Comparison of ENCODE assay signal across 21 cellular contexts in genomic region chr5:163293836-163294235, GRCh38.
DNase-seq lines count a peak whose midpoint lies in the region; ATAC-seq, FAIRE-seq and TF ChIP-seq lines count a peak whose summit lies in the region.
"Had no signal": no experiment of that assay in that cellular context is flagged by ENCODE, and none has a peak within 500 bp of the region (broad histone marks: within the 10 kb centered on the region; RNA-seq: fewer than 3 reads in every experiment).

No MANE protein-coding gene starts in this region.

- no peak for TF ChIP-seq POLR2A in HepG2 (IDR thresholded peaks at IDR 0.05; ENCODE audit: insufficient read depth in 1 of 2, low read depth in 2 of 2, low read length in 2 of 2)
- TF ChIP-seq POLR2A in right lobe of liver (IDR thresholded peaks at IDR 0.05): no peak
- no peak for TF ChIP-seq POLR2A in IMR-90 (IDR thresholded peaks at IDR 0.05; ENCODE audit: low read depth, low read length)
- no peak for TF ChIP-seq POLR2A in H1 (IDR thresholded peaks at IDR 0.05; ENCODE audit: control extremely low read depth in 1 of 2, low read depth in 2 of 2, low read length in 2 of 2)

- no peak for ATAC-seq in HepG2
- no peak for ATAC-seq in right lobe of liver
- no peak for ATAC-seq in IMR-90 (ENCODE audit: low read depth)
- ATAC-seq: CD8-positive, alpha-beta T cell had no signal

- CTCF ChIA-PET in HepG2 (lab: Yijun Ruan, JAX; ENCODE audit: low intra/inter-chr PET ratio, low total read pairs) (no interaction called here), IMR-90 (lab: Yijun Ruan, JAX) (no interaction called here), H1 (lab: Charles Lee; ENCODE audit: partially characterized antibody) (interaction anchor here (0.6 to 2.7 kb wide), 5 partner anchors 12 to 118 kb away, joined by 3 to 16 read pairs (median 4); no protein-coding TSS in a partner anchor)

- H4K5ac ChIP-seq in IMR-90 (ENCODE audit: low read depth, low read length) (no peak overlapping the region), H1 (ENCODE audit: insufficient read length, low read depth, low read length) (no peak overlapping the region)

- H2BK15ac ChIP-seq in IMR-90 (ENCODE audit: low read depth, low read length) (no peak overlapping the region), H1 (ENCODE audit: low read length) (no peak overlapping the region)

- dilution Hi-C loops in IMR-90 (cut with HindIII; ENCODE audit: low sequenced_read_pairs, unreplicated experiment): no loop called here

- TF ChIP-seq RAD21 in HepG2 (CRISPR knock-in tag; IDR thresholded peaks at IDR 0.05): no peak
- no peak for TF ChIP-seq RAD21 in IMR-90 (IDR thresholded peaks at IDR 0.05; ENCODE audit: low read length)
- TF ChIP-seq RAD21 in H1 (IDR thresholded peaks at IDR 0.05 in 1 of 2, conservative IDR thresholded peaks at IDR 0.05 in 1 of 2; ENCODE audit: low read depth in 2 of 2, low read length in 2 of 2): no peak

- H3K36me3 ChIP-seq in HepG2 (replicated peaks in 1 of 2; ENCODE audit: control insufficient read depth in 1 of 2, insufficient read depth in 2 of 2, low read length in 2 of 2) (no peaks in the 10 kb centered on the region), right lobe of liver (no peaks in the 10 kb centered on the region), IMR-90 (ENCODE audit: control insufficient read depth, insufficient read depth, low read length) (no peaks in the 10 kb centered on the region), H1 (ENCODE audit: control insufficient read depth in 2 of 4, insufficient read depth in 4 of 4, low read length in 3 of 4) (no peaks in the 10 kb centered on the region)
- H3K36me3 ChIP-seq: BLaER1 treated with 17β-estradiol and CSF1 and Interleukin-3, amounts not matched to agents 10 nM and 100 nM had no signal

- in situ Hi-C loops in HepG2 (cut with HindIII; ENCODE audit: extremely low pct_ligation_motif_present, low pct_unique_long_range_greater_than_20kb) (no loop called here), IMR-90 (cut with MboI; ENCODE audit: low sequenced_read_pairs) (no loop called here)

- no peak overlapping the region for H2BK12ac ChIP-seq in H1 (ENCODE audit: low read depth, low read length)

- intact Hi-C loops in HepG2 (cut with micrococcal nuclease; ENCODE audit: unreplicated experiment): no loop called here
- intact Hi-C loops in right lobe of liver (cut with DNase I): no loop called here
- intact Hi-C loops in IMR-90 (cut with micrococcal nuclease): no loop called here

- no peak overlapping the region for H2BK20ac ChIP-seq in IMR-90 (ENCODE audit: low read depth, low read length)
- H2BK20ac ChIP-seq in H1 (ENCODE audit: low read length): no peak overlapping the region

- H3K4me3 ChIP-seq in HepG2 (replicated peaks in 1 of 3; ENCODE audit: insufficient read depth in 1 of 3, low read depth in 2 of 3, low read length in 3 of 3) (no peak overlapping the region), right lobe of liver (no peak overlapping the region), IMR-90 (ENCODE audit: insufficient read depth, low read depth, low read length) (no peak overlapping the region), H1 (ENCODE audit: extremely low read depth in 1 of 4, insufficient read depth in 2 of 4, low read depth in 3 of 4, low read length in 4 of 4) (no peak overlapping the region)
- H3K4me3 ChIP-seq: BLaER1 treated with 17β-estradiol and CSF1 and Interleukin-3, amounts not matched to agents 10 nM and 100 nM had no signal

- H2AFZ ChIP-seq in HepG2 (ENCODE audit: low read length): no peak overlapping the region
- H2AFZ ChIP-seq in IMR-90 (replicated peaks; ENCODE audit: low read length, poor library complexity): no peak overlapping the region
- no peak overlapping the region for H2AFZ ChIP-seq in H1 (ENCODE audit: low read length)

- H3K79me1 ChIP-seq in IMR-90 (ENCODE audit: low read depth in 1 of 2, low read length in 2 of 2) (no peaks in the 10 kb centered on the region), H1 (ENCODE audit: low read depth, low read length) (no peaks in the 10 kb centered on the region)

- H3K9me1 ChIP-seq in IMR-90 (ENCODE audit: insufficient read depth, low read length): no peaks in the 10 kb centered on the region

- H3K23me2 ChIP-seq in H1 (ENCODE audit: low read depth, low read length): no peaks in the 10 kb centered on the region

- H4K91ac ChIP-seq in IMR-90 (ENCODE audit: insufficient read depth, low read depth, low read length) (no peak overlapping the region), H1 (replicated peaks; ENCODE audit: insufficient read length, low read length) (no peak overlapping the region)

- H2AK9ac ChIP-seq in IMR-90 (replicated peaks; ENCODE audit: low read depth, low read length, poor library complexity): no peak overlapping the region

- H4K20me1 ChIP-seq in HepG2 (ENCODE audit: insufficient read depth, low read length): no peaks in the 10 kb centered on the region
- no peaks in the 10 kb centered on the region for H4K20me1 ChIP-seq in IMR-90 (ENCODE audit: insufficient read depth, low read length)
- no peaks in the 10 kb centered on the region for H4K20me1 ChIP-seq in H1 (replicated peaks in 1 of 2; ENCODE audit: control insufficient read depth in 1 of 2, insufficient read depth in 2 of 2, low read length in 2 of 2)
- H4K20me1 ChIP-seq: BLaER1 treated with 17β-estradiol and CSF1 and Interleukin-3, amounts not matched to agents 10 nM and 100 nM had no signal

- no peak overlapping the region for H3K9ac ChIP-seq in HepG2 (ENCODE audit: insufficient read depth, low read depth, low read length)
- no peak overlapping the region for H3K9ac ChIP-seq in IMR-90 (ENCODE audit: low read depth, low read length)
- H3K9ac ChIP-seq in H1 (replicated peaks in 1 of 4; ENCODE audit: extremely low read depth in 1 of 4, low read depth in 3 of 4, low read length in 3 of 4): no peak overlapping the region
- H3K9ac ChIP-seq: BLaER1 treated with 17β-estradiol and CSF1 and Interleukin-3, amounts not matched to agents 10 nM and 100 nM had no signal

- H2BK120ac ChIP-seq in IMR-90 (ENCODE audit: low read depth, low read length) (no peak overlapping the region), H1 (replicated peaks; ENCODE audit: low read depth, low read length) (no peak overlapping the region)

- POLR2A ChIA-PET in HepG2 (lab: Yijun Ruan, JAX): no interaction called here
- POLR2A ChIA-PET in IMR-90 (lab: Charles Lee; ENCODE audit: unreplicated experiment): no interaction called here
- POLR2A ChIA-PET in H1 (lab: Charles Lee; ENCODE audit: partially characterized antibody): interaction anchor here (0.7 kb wide), 1 partner anchor 8 kb away, joined by 3 read pairs; no protein-coding TSS in a partner anchor

- no peak overlapping the region for H3K4ac ChIP-seq in IMR-90 (ENCODE audit: low read depth, low read length)
- no peak overlapping the region for H3K4ac ChIP-seq in H1 (replicated peaks; ENCODE audit: insufficient read length, low read depth, low read length)

- H2BK5ac ChIP-seq in IMR-90 (ENCODE audit: low read depth, low read length, poor library complexity, severe bottlenecking): no peak overlapping the region
- H2BK5ac ChIP-seq in H1 (ENCODE audit: low read depth, low read length): no peak overlapping the region

- 0% methylated on average over 1 of the region's 1 CpG for WGBS in HepG2 (ENCODE audit: low lambda C conversion rate)
- WGBS in right lobe of liver (ENCODE audit: insufficient coverage, low coverage, low lambda C conversion rate, missing lambda C conversion rate): 71% methylated on average over 1 of the region's 1 CpG
- WGBS in IMR-90 (ENCODE audit: extremely low coverage in 2 of 2, insufficient read length in 1 of 2), 2 experiments: no CpG with 5 or more reads among the region's 1 CpG
- 92% methylated on average over 1 of the region's 1 CpG; no CpG with 5 or more reads in 1 of the 2 experiments for WGBS in H1 (ENCODE audit: extremely low coverage in 1 of 2, insufficient coverage in 1 of 2, insufficient read length in 1 of 2, insufficient replicate concordance in 2 of 2, low coverage in 1 of 2, low lambda C conversion rate in 2 of 2, missing lambda C conversion rate in 1 of 2), 2 experiments

- H3K27me3 ChIP-seq in HepG2 (ENCODE audit: control insufficient read depth in 1 of 2, insufficient read depth in 2 of 2, low read length in 2 of 2): no peaks in the 10 kb centered on the region
- H3K27me3 ChIP-seq in right lobe of liver: no peaks in the 10 kb centered on the region
- no peaks in the 10 kb centered on the region for H3K27me3 ChIP-seq in IMR-90 (ENCODE audit: control insufficient read depth, insufficient read depth, low read length)
- no peaks in the 10 kb centered on the region for H3K27me3 ChIP-seq in H1 (replicated peaks in 1 of 4; ENCODE audit: control insufficient read depth in 3 of 4, extremely low read depth in 1 of 4, insufficient read depth in 3 of 4, low read length in 3 of 4)
- H3K27me3 ChIP-seq: BLaER1 treated with 17β-estradiol and CSF1 and Interleukin-3, amounts not matched to agents 10 nM and 100 nM had no signal

- BruUV-seq in HepG2 (replicated peaks; lab: Mats Ljungman, UMichigan): no TSS peak
- BruUV-seq in IMR-90 (replicated peaks; lab: Mats Ljungman, UMichigan): no TSS peak

- no peak overlapping the region for H3K18ac ChIP-seq in IMR-90 (ENCODE audit: low read depth, low read length)
- no peak overlapping the region for H3K18ac ChIP-seq in H1 (ENCODE audit: extremely low read depth, low read length)

- H3K27ac ChIP-seq in HepG2 (ENCODE audit: extremely low read length, insufficient read depth, low read length): no peak overlapping the region
- no peak overlapping the region for H3K27ac ChIP-seq in right lobe of liver
- H3K27ac ChIP-seq in IMR-90 (ENCODE audit: insufficient read depth, low read length): no peak overlapping the region
- H3K27ac ChIP-seq in H1 (ENCODE audit: low read depth, low read length): no peak overlapping the region
- H3K27ac ChIP-seq: BLaER1 treated with 17β-estradiol and CSF1 and Interleukin-3, amounts not matched to agents 10 nM and 100 nM; C4-2B had no signal

- H3K9me3 ChIP-seq in HepG2 (ENCODE audit: low read length) (no peaks in the 10 kb centered on the region), right lobe of liver (no peaks in the 10 kb centered on the region), IMR-90 (ENCODE audit: control insufficient read depth, insufficient read depth, low read length) (0 out of 2 replicates have a peak, but pooled peaks cover 2% of the 10 kb centered on the region), H1 (ENCODE audit: insufficient read depth in 2 of 2, low read depth in 1 of 2, low read length in 1 of 2) (no peaks in the 10 kb centered on the region)
- H3K9me3 ChIP-seq: BLaER1 treated with 17β-estradiol and CSF1 and Interleukin-3, amounts not matched to agents 10 nM and 100 nM; Caco-2 had no signal

- no peak overlapping the region for H3K4me2 ChIP-seq in HepG2 (ENCODE audit: low read depth, low read length)
- no peak overlapping the region for H3K4me2 ChIP-seq in IMR-90 (ENCODE audit: low read depth, low read length)
- no peak overlapping the region for H3K4me2 ChIP-seq in H1 (ENCODE audit: insufficient read depth in 1 of 2, low read depth in 2 of 2, low read length in 2 of 2)
- H3K4me2 ChIP-seq: BLaER1 treated with 17β-estradiol and CSF1 and Interleukin-3, amounts not matched to agents 10 nM and 100 nM had no signal

- H3K14ac ChIP-seq in IMR-90 (replicated peaks; ENCODE audit: low read depth, low read length) (no peak overlapping the region), H1 (ENCODE audit: insufficient read length) (no peak overlapping the region)

- H3K23ac ChIP-seq in IMR-90 (ENCODE audit: low read depth, low read length): no peak overlapping the region
- H3K23ac ChIP-seq in H1 (ENCODE audit: insufficient read length): no peak overlapping the region

- H4K8ac ChIP-seq in IMR-90 (ENCODE audit: low read depth in 2 of 2, low read length in 2 of 2) (no peak overlapping the region), H1 (ENCODE audit: extremely low read depth, insufficient read depth, low read length) (no peak overlapping the region)

- FAIRE-seq in HepG2 (lab: Jason Lieb, UNC) (no peak), H1 (lab: Jason Lieb, UNC) (no peak)
- FAIRE-seq: A204.1, D721Med, G401.6, GM12891, GM19239 had no signal

- no peak for TF ChIP-seq EP300 in HepG2 (IDR thresholded peaks at IDR 0.05; ENCODE audit: low read depth in 2 of 2, low read length in 2 of 2)
- TF ChIP-seq EP300 in HepG2 (CRISPR knock-in tag; IDR thresholded peaks at IDR 0.05; ENCODE audit: borderline replicate concordance): no peak
- no peak for TF ChIP-seq EP300 in H1 (IDR thresholded peaks at IDR 0.05; ENCODE audit: borderline replicate concordance in 1 of 2, low read depth in 2 of 2, low read length in 2 of 2)

- H2AK5ac ChIP-seq in IMR-90 (ENCODE audit: low read depth, low read length) (no peak overlapping the region), H1 (ENCODE audit: low read depth, low read length) (no peak overlapping the region)

- H3K79me2 ChIP-seq in HepG2 (ENCODE audit: insufficient read depth, low read length) (no peaks in the 10 kb centered on the region), H1 (ENCODE audit: control insufficient read depth in 1 of 2, insufficient read depth in 2 of 2, low read length in 2 of 2) (no peaks in the 10 kb centered on the region)

- H3K4me1 ChIP-seq in HepG2 (ENCODE audit: insufficient read depth, low read length): no peaks in the 10 kb centered on the region
- no peaks in the 10 kb centered on the region for H3K4me1 ChIP-seq in right lobe of liver
- no peaks in the 10 kb centered on the region for H3K4me1 ChIP-seq in IMR-90 (ENCODE audit: control insufficient read depth, insufficient read depth, low read length)
- H3K4me1 ChIP-seq in H1 (replicated peaks in 1 of 4; ENCODE audit: control insufficient read depth in 3 of 4, insufficient read depth in 4 of 4, low read length in 3 of 4): no peaks in the 10 kb centered on the region
- H3K4me1 ChIP-seq: BLaER1 treated with 17β-estradiol and CSF1 and Interleukin-3, amounts not matched to agents 10 nM and 100 nM; Caco-2 had no signal

- no peak overlapping the region for H3K56ac ChIP-seq in IMR-90 (ENCODE audit: extremely low read depth, insufficient read depth, low read length)
- H3K56ac ChIP-seq in H1 (replicated peaks; ENCODE audit: insufficient read length, low read depth, low read length): no peak overlapping the region

- no peak for TF ChIP-seq CTCF in HepG2 (CRISPR knock-in tag; IDR thresholded peaks at IDR 0.05)
- TF ChIP-seq CTCF in right lobe of liver (IDR thresholded peaks at IDR 0.05): no peak
- no peak for TF ChIP-seq CTCF in IMR-90 (conservative IDR thresholded peaks at IDR 0.05; ENCODE audit: low read depth, low read length)
- no peak for TF ChIP-seq CTCF in H1 (IDR thresholded peaks at IDR 0.05; ENCODE audit: control extremely low read depth in 1 of 3, insufficient read depth in 1 of 3, low read depth in 1 of 3, low read length in 3 of 3)

- DNase-seq in HepG2 (ENCODE audit: low spot score) (no peak), right lobe of liver (no peak), IMR-90 (no peak), H1 (ENCODE audit: low read depth in 1 of 2, low spot score in 2 of 2) (no peak), RKO (ENCODE audit: low spot score) (no peak)
- DNase-seq in stimulated activated CD4-positive, alpha-beta T cell treated with anti-CD3 and anti-CD28 coated beads, Interleukin-2, amount 100 ng/mL, for 48 hours: no peak
- DNase-seq: 8988T; AML-193; Caco-2; Calu3; CD4-positive, alpha-beta T cell; CD8-positive, alpha-beta T cell; DMS79 treated with DMSO at 0.1 percent for 48 hours; GF-D8 had no signal

Comparison
In these comparisons a context has a peak if more than half of its experiments do, and no peak if none do; other contexts are left out.
1. Of the 41 proteins assayed by ChIP-seq in both HepG2 and H1: peak only in HepG2: none; only in H1: none; in both: MAFK; in neither: 40.